Comparison of ENCODE assay signal across 24 cellular contexts in the genomic region with DNA sequence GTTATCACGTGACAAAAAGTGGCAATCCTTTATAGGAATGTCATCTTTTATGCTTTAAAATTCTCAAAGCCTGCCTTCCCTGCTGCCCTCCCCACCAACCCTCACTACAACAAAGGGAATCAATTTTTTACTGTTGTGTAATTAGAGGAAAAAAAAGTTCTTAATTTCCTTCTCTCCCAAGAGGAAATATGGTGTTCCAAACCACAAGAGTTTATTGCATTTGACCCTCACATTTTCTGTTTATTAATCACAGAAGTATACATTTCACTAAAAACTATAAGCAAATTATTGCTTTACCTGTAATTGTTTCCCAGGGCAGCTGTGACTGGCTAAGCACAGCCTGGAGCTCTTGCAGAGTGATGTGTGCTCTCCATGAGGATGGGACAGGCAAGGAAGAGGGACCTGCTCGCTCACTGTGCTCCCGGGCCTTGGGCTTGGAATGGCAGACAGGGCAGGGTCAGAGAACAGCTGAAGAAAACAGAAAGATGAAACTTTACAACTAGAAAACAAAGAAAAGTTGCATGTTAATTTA. TPM values are rescaled to one million over a fixed set of nuclear protein-coding genes. Genes with fewer than 3 reads are reported as not detected.
"Had no signal": no experiment of that assay in that cellular context is flagged by ENCODE, and none has a peak within 500 bp of the region (broad histone marks: within the 10 kb centered on the region; RNA-seq: fewer than 3 reads in every experiment).

No MANE protein-coding gene starts in this region.

- H3K27ac ChIP-seq: esophagus squamous epithelium, foreskin keratinocyte, left ventricle myocardium inferior, lower lobe of right lung, neural progenitor cell, ovary, tibial nerve, upper lobe of right lung, vagina had no signal

- H3K4me3 ChIP-seq: esophagus squamous epithelium, left ventricle myocardium inferior, lower lobe of right lung, neural progenitor cell, ovary, smooth muscle cell, tibial nerve, upper lobe of right lung, vagina had no signal

- H3K9me3 Mint-ChIP-seq: effector memory CD8-positive, alpha-beta T cell; natural killer cell treated with Interleukin-12 subunit alpha and Interleukin-12 subunit beta and Interleukin-15 and Interleukin-18, amount 100 ng/mL, for 72 hours; neural progenitor cell; stimulated activated effector memory CD8-positive, alpha-beta T cell treated with anti-CD3 and anti-CD28 coated beads, Interleukin-12 subunit alpha, Interleukin-12 subunit beta, amount 100 ng/mL, for 72 hours; stimulated activated naive CD8-positive, alpha-beta T cell treated with anti-CD3 and anti-CD28 coated beads, Interleukin-15, Interleukin-2, amounts not matched to agents 100 ng/mL and 50 ng/mL, for 24 hours had no signal

- H3K27me3 ChIP-seq: esophagus squamous epithelium, foreskin keratinocyte, neural progenitor cell, ovary, tibial nerve, upper lobe of right lung, vagina had no signal

- H2AFZ ChIP-seq: neural progenitor cell had no signal

- H3K36me3 Mint-ChIP-seq: memory B cell; mesothelial cell of epicardium; natural killer cell treated with Interleukin-12 subunit alpha and Interleukin-12 subunit beta and Interleukin-15 and Interleukin-18, amount 100 ng/mL, for 72 hours; neural progenitor cell; stimulated activated effector memory CD8-positive, alpha-beta T cell treated with anti-CD3 and anti-CD28 coated beads, Interleukin-12 subunit alpha, Interleukin-12 subunit beta, amount 100 ng/mL, for 72 hours had no signal

- H3K9me3 ChIP-seq: esophagus squamous epithelium, left ventricle myocardium inferior, lower lobe of right lung, ovary, tibial nerve, upper lobe of right lung, vagina had no signal

- H3K4me1 Mint-ChIP-seq: immature natural killer cell; memory B cell; stimulated activated effector memory CD8-positive, alpha-beta T cell treated with anti-CD3 and anti-CD28 coated beads, Interleukin-12 subunit alpha, Interleukin-12 subunit beta, amount 100 ng/mL, for 72 hours had no signal

- H3K36me3 ChIP-seq: esophagus squamous epithelium, left ventricle myocardium inferior, lower lobe of right lung, neural progenitor cell, ovary, tibial nerve, upper lobe of right lung, vagina had no signal

- ATAC-seq: effector memory CD8-positive, alpha-beta T cell; foreskin keratinocyte; left cardiac atrium; lower lobe of right lung; natural killer cell treated with Interleukin-12 subunit alpha and Interleukin-12 subunit beta and Interleukin-15 and Interleukin-18, amount 100 ng/mL, for 72 hours; right cardiac atrium; stimulated activated effector memory CD8-positive, alpha-beta T cell treated with anti-CD3 and anti-CD28 coated beads, Interleukin-12 subunit alpha, Interleukin-12 subunit beta, amount 100 ng/mL, for 72 hours; upper lobe of right lung had no signal

- H3K27ac Mint-ChIP-seq: dendritic cell treated with granulocyte-macrophage colony-stimulating factor and Interleukin-4, amounts not matched to agents 40 ng/mL and 50 ng/mL, for 4 days; effector memory CD8-positive, alpha-beta T cell; immature natural killer cell; memory B cell; mesothelial cell of epicardium; natural killer cell treated with Interleukin-12 subunit alpha and Interleukin-12 subunit beta and Interleukin-15 and Interleukin-18, amount 100 ng/mL, for 72 hours; neural progenitor cell; stimulated activated effector memory CD8-positive, alpha-beta T cell treated with anti-CD3 and anti-CD28 coated beads, Interleukin-12 subunit alpha, Interleukin-12 subunit beta, amount 100 ng/mL, for 72 hours; stimulated activated naive CD8-positive, alpha-beta T cell treated with anti-CD3 and anti-CD28 coated beads, Interleukin-15, Interleukin-2, amounts not matched to agents 100 ng/mL and 50 ng/mL, for 24 hours had no signal

- H3K4me2 ChIP-seq: neural progenitor cell, smooth muscle cell had no signal

- H3K4me1 ChIP-seq: esophagus squamous epithelium, foreskin keratinocyte, left ventricle myocardium inferior, lower lobe of right lung, neural progenitor cell, tibial nerve, upper lobe of right lung, vagina had no signal

- DNase-seq: effector memory CD8-positive, alpha-beta T cell; esophagus squamous epithelium; foreskin keratinocyte; immature natural killer cell; kidney; left cardiac atrium; left ventricle myocardium inferior; lower lobe of right lung; nucleus accumbens; ovary; right cardiac atrium; stimulated activated CD4-positive, alpha-beta T cell treated with anti-CD3 and anti-CD28 coated beads, Interleukin-4, amount 100 ng/mL, for 1 hour; stimulated activated CD8-positive, alpha-beta memory T cell treated with anti-CD3 and anti-CD28 coated beads, Interleukin-4, amount 100 ng/mL, for 48 hours; upper lobe of right lung had no signal

- H3K4me3 Mint-ChIP-seq: dendritic cell treated with granulocyte-macrophage colony-stimulating factor and Interleukin-4, amounts not matched to agents 40 ng/mL and 50 ng/mL, for 4 days; effector memory CD8-positive, alpha-beta T cell; immature natural killer cell; memory B cell; mesothelial cell of epicardium; natural killer cell treated with Interleukin-12 subunit alpha and Interleukin-12 subunit beta and Interleukin-15 and Interleukin-18, amount 100 ng/mL, for 72 hours; neural progenitor cell; stimulated activated effector memory CD8-positive, alpha-beta T cell treated with anti-CD3 and anti-CD28 coated beads, Interleukin-12 subunit alpha, Interleukin-12 subunit beta, amount 100 ng/mL, for 72 hours; stimulated activated naive CD8-positive, alpha-beta T cell treated with anti-CD3 and anti-CD28 coated beads, Interleukin-15, Interleukin-2, amounts not matched to agents 100 ng/mL and 50 ng/mL, for 24 hours had no signal

RNA-seq across cellular contexts. Expression of a gene that starts 31.3 kb away (rescaled TPM):
- total RNA-seq: foreskin keratinocyte had no signal
- polyA plus RNA-seq: foreskin keratinocyte had no signal
